In genomic region chr21:33539612-33540011, GRCh38 we compare ENCODE assay signal across 23 cellular contexts. TPM values are rescaled to one million over a fixed set of nuclear protein-coding genes. Genes with fewer than 3 reads are reported as not detected.
DNase-seq lines count a peak whose midpoint lies in the region; TF ChIP-seq lines count a peak whose summit lies in the region.
"Had no signal": no experiment of that assay in that cellular context is flagged by ENCODE, and none has a peak within 500 bp of the region (broad histone marks: within the 10 kb centered on the region; RNA-seq: fewer than 3 reads in every experiment).

No MANE protein-coding gene starts in this region.

- no peak overlapping the region for H2AFZ ChIP-seq in Loucy (ENCODE audit: low read length)
- no peak overlapping the region for H2AFZ ChIP-seq in neural progenitor cell (replicated peaks)
- H2AFZ ChIP-seq in mammary epithelial cell (ENCODE audit: low read depth, low read length): no peak overlapping the region

- H3K27ac ChIP-seq in brain microvascular endothelial cell (peak overlapping the region; percentile 38), neural progenitor cell (no peak overlapping the region), mammary epithelial cell (ENCODE audit: insufficient read depth, low read depth, low read length) (no peak overlapping the region)

- dilution Hi-C loops in mammary epithelial cell (cut with HindIII; ENCODE audit: low sequenced_read_pairs): loop anchor here (5.0 kb wide), 1 partner anchor 42 kb away; no protein-coding TSS in a partner anchor

- H3K27ac Mint-ChIP-seq in neural progenitor cell: no peak overlapping the region

- peak; percentile 27 for DNase-seq in ELR (ENCODE audit: low read depth)
- DNase-seq in brain microvascular endothelial cell: peak; percentile 24
- DNase-seq in neural progenitor cell (ENCODE audit: low spot score): no peak
- no peak for DNase-seq in mammary epithelial cell
- no peak for DNase-seq in DMS53 (lab: John Stamatoyannopoulos, UW)
- no peak for DNase-seq in COR-L47 (lab: John Stamatoyannopoulos, UW)
- DNase-seq: activated B cell treated with CpG ODN at 0.5 μM for 24 hours; activated CD8-positive, alpha-beta memory T cell treated with anti-CD3 and anti-CD28 coated beads, Interleukin-2, amount 10 ng/mL, durations not matched to agents 7 days and 5 days; activated gamma-delta T cell treated with Interleukin-2 at 50 U/mL for 16 hours; dermis blood vessel endothelial cell; DMS79; glutamatergic neuron; Karpas-422; NCI-H1417 treated with DMSO at 0.1 percent for 48 hours; NK-92 treated with Interleukin-12 subunit alpha and Interleukin-12 subunit beta, amount 100 ng/mL, for 24 hours; psoas muscle; Right ventricle myocardium superior; stimulated activated CD4-positive, alpha-beta T cell treated with anti-CD3 and anti-CD28 coated beads, Interleukin-12 subunit alpha, Interleukin-12 subunit beta, amount 100 ng/mL, for 4 hours had no signal

- peaks cover 25% of the 10 kb centered on the region for H3K4me1 Mint-ChIP-seq in neural progenitor cell

- intact Hi-C loops in mammary epithelial cell (cut with micrococcal nuclease): no loop called here

- peaks cover 27% of the 10 kb centered on the region for H3K36me3 Mint-ChIP-seq in neural progenitor cell

- H4K20me1 ChIP-seq in Loucy (ENCODE audit: insufficient read depth, low read length, poor library complexity, severe bottlenecking) (peaks cover 21% of the 10 kb centered on the region), neural progenitor cell (ENCODE audit: low read depth) (peaks cover 14% of the 10 kb centered on the region), mammary epithelial cell (ENCODE audit: insufficient read depth, low read length) (peaks cover 4% of the 10 kb centered on the region)

- BruUV-seq in mammary epithelial cell (replicated peaks; lab: Mats Ljungman, UMichigan): no TSS peak

- peaks cover 7% of the 10 kb centered on the region for H3K27me3 Mint-ChIP-seq in neural progenitor cell (ENCODE audit: insufficient read depth, low read depth)
- H3K27me3 Mint-ChIP-seq: activated B cell treated with CpG ODN at 0.5 μM for 24 hours; activated CD8-positive, alpha-beta memory T cell treated with anti-CD3 and anti-CD28 coated beads, Interleukin-2, amount 10 ng/mL, durations not matched to agents 7 days and 5 days; type B pancreatic cell had no signal

- H3K9me3 ChIP-seq in Loucy (ENCODE audit: insufficient read depth, low read depth, low read length): no peaks in the 10 kb centered on the region
- H3K9me3 ChIP-seq in neural progenitor cell (ENCODE audit: low read depth): no peaks in the 10 kb centered on the region
- no peaks in the 10 kb centered on the region for H3K9me3 ChIP-seq in mammary epithelial cell (replicated peaks; ENCODE audit: insufficient read depth, low read length)
- H3K9me3 ChIP-seq: psoas muscle had no signal

- H3K9me2 ChIP-seq in Loucy (replicated peaks; ENCODE audit: low read depth, low read length): no peaks in the 10 kb centered on the region

- TF ChIP-seq CTCF in Loucy (conservative IDR thresholded peaks at IDR 0.05; ENCODE audit: low read length) (no peak), brain microvascular endothelial cell (IDR thresholded peaks at IDR 0.05; ENCODE audit: low read depth, low read length, missing control alignments) (no peak), neural progenitor cell (IDR thresholded peaks at IDR 0.05) (no peak), mammary epithelial cell (conservative IDR thresholded peaks at IDR 0.05 in 1 of 2, IDR thresholded peaks at IDR 0.05 in 1 of 2; ENCODE audit: extremely low read depth in 1 of 2, insufficient read depth in 1 of 2, low read depth in 1 of 2, low read length in 2 of 2) (no peak)

- in situ Hi-C loops in brain microvascular endothelial cell (cut with HindIII; ENCODE audit: low pct_ligation_motif_present, low sequenced_read_pairs): no loop called here
- in situ Hi-C loops in mammary epithelial cell (cut with MboI; ENCODE audit: low sequenced_read_pairs in 2 of 2): no loop called here

- H3K4me3 Mint-ChIP-seq in neural progenitor cell: no peak overlapping the region
- H3K4me3 Mint-ChIP-seq: CD14-positive monocyte had no signal

- H3K27me3 ChIP-seq in Loucy (ENCODE audit: insufficient read depth, low read length, poor library complexity, severe bottlenecking) (no peaks in the 10 kb centered on the region), brain microvascular endothelial cell (replicated peaks) (no peaks in the 10 kb centered on the region), neural progenitor cell (no peaks in the 10 kb centered on the region), mammary epithelial cell (ENCODE audit: insufficient read depth, low read length) (no peaks in the 10 kb centered on the region)

- H3K4me2 ChIP-seq in Loucy (ENCODE audit: low read depth, low read length, poor library complexity, severe bottlenecking): peak overlapping the region; percentile 86
- H3K4me2 ChIP-seq in neural progenitor cell: peak overlapping the region; percentile 81
- no peak overlapping the region for H3K4me2 ChIP-seq in mammary epithelial cell (ENCODE audit: insufficient read depth, low read depth, low read length)

- H3K4me1 ChIP-seq in Loucy (ENCODE audit: insufficient read depth, low read length, poor library complexity, severe bottlenecking) (peaks cover 20% of the 10 kb centered on the region), neural progenitor cell (peaks cover 15% of the 10 kb centered on the region), mammary epithelial cell (ENCODE audit: insufficient read depth, low read length) (peaks cover 10% of the 10 kb centered on the region)

- CTCF ChIA-PET in mammary epithelial cell (lab: Charles Lee; ENCODE audit: low non-redundant PET): no interaction called here

- WGBS in mammary epithelial cell (ENCODE audit: low coverage, missing lambda C conversion rate): 83% methylated on average over 4 of the region's 4 CpGs

- H3K36me3 ChIP-seq in Loucy (ENCODE audit: insufficient read depth, low read length): peaks cover 16% of the 10 kb centered on the region
- H3K36me3 ChIP-seq in brain microvascular endothelial cell (replicated peaks): peaks cover 39% of the 10 kb centered on the region
- peaks cover 4% of the 10 kb centered on the region for H3K36me3 ChIP-seq in neural progenitor cell
- peaks cover 39% of the 10 kb centered on the region for H3K36me3 ChIP-seq in mammary epithelial cell (ENCODE audit: insufficient read depth, low read length)

- H3F3A ChIP-seq in Loucy (ENCODE audit: low read depth): peaks cover 9% of the 10 kb centered on the region
- H3F3A ChIP-seq in neural progenitor cell (ENCODE audit: low read depth): peaks cover 28% of the 10 kb centered on the region

- H3K79me2 ChIP-seq in Loucy (ENCODE audit: insufficient read depth, low read length) (peaks cover 60% of the 10 kb centered on the region), neural progenitor cell (ENCODE audit: low read depth) (peaks cover 80% of the 10 kb centered on the region), mammary epithelial cell (ENCODE audit: insufficient read depth, low read length) (peaks cover 89% of the 10 kb centered on the region)

- H3K9ac ChIP-seq in Loucy (ENCODE audit: low read depth, low read length, poor library complexity, severe bottlenecking) (peak overlapping the region; percentile 100), neural progenitor cell (no peak overlapping the region), mammary epithelial cell (ENCODE audit: insufficient read depth, low read length) (no peak overlapping the region)

- H3K4me3 ChIP-seq in Loucy (ENCODE audit: low read length, poor library complexity, severe bottlenecking) (no peak overlapping the region), brain microvascular endothelial cell (ENCODE audit: low read depth, low read length) (no peak overlapping the region), neural progenitor cell (no peak overlapping the region), mammary epithelial cell (replicated peaks in 1 of 3; ENCODE audit: insufficient read depth in 1 of 3, low read depth in 2 of 3, low read length in 3 of 3) (no peak overlapping the region)
- H3K4me3 ChIP-seq: lung, psoas muscle had no signal

- no peaks in the 10 kb centered on the region for H3K9me3 Mint-ChIP-seq in neural progenitor cell
- H3K9me3 Mint-ChIP-seq: activated B cell treated with CpG ODN at 0.5 μM for 24 hours; stimulated activated effector memory CD8-positive, alpha-beta T cell treated with anti-CD3 and anti-CD28 coated beads, Interleukin-12 subunit alpha, Interleukin-12 subunit beta, amount 100 ng/mL, for 72 hours; type B pancreatic cell had no signal

RNA-seq across cellular contexts. Expression of gene GART, which starts 2.3 kb away (rescaled TPM):
- total RNA-seq in neural progenitor cell (ENCODE audit: low replicate concordance) (108 and 129 TPM in 2 replicates), mammary epithelial cell (100 to 1,000 TPM; 106 to 170 TPM)
- 19.4 TPM for polyA plus RNA-seq in mammary epithelial cell
- 80.3 TPM for polyA minus RNA-seq in mammary epithelial cell

RNA-seq across cellular contexts. Expression of gene SON, which starts 3.2 kb away (rescaled TPM):
- 200 and 227 TPM in 2 replicates for total RNA-seq in neural progenitor cell (ENCODE audit: low replicate concordance)
- total RNA-seq in mammary epithelial cell: 100 to 1,000 TPM; 132 to 233 TPM
- 54.0 TPM for polyA plus RNA-seq in mammary epithelial cell
- 248 TPM for polyA minus RNA-seq in mammary epithelial cell

RNA-seq across cellular contexts. Expression of gene DNAJC28, which starts 48.1 kb away (rescaled TPM):
- total RNA-seq in neural progenitor cell (ENCODE audit: low replicate concordance) (3.8 and 4.7 TPM in 2 replicates), mammary epithelial cell (1 to 10 TPM; 1.2 to 2.0 TPM)
- 0.75 TPM for polyA plus RNA-seq in mammary epithelial cell
- polyA minus RNA-seq in mammary epithelial cell: not detected

RNA-seq across cellular contexts. Expression of gene DONSON, which starts 48.9 kb away (rescaled TPM):
- total RNA-seq in neural progenitor cell (ENCODE audit: low replicate concordance) (41.0 and 67.8 TPM in 2 replicates), mammary epithelial cell (10 to 100 TPM in 1 of 2 donors, 1 to 10 TPM in 1; 8.0 to 22.9 TPM)
- polyA plus RNA-seq in mammary epithelial cell: 25.7 TPM
- 37.2 TPM for polyA minus RNA-seq in mammary epithelial cell

RNA-seq across cellular contexts. Expression of gene TMEM50B, which starts 59.8 kb away (rescaled TPM):
- 21.5 and 31.5 TPM in 2 replicates for total RNA-seq in neural progenitor cell (ENCODE audit: low replicate concordance)
- 10 to 100 TPM; 21.5 to 21.7 TPM for total RNA-seq in mammary epithelial cell
- 14.6 TPM for polyA plus RNA-seq in mammary epithelial cell
- 5.4 TPM for polyA minus RNA-seq in mammary epithelial cell

Comparison
In these comparisons a context has a peak if more than half of its experiments do, and no peak if none do; other contexts are left out.
1. DNase-seq: peak in ELR (single experiment) and brain microvascular endothelial cell (single experiment); none in neural progenitor cell (single experiment), mammary epithelial cell (single experiment), DMS53 (single experiment) and COR-L47 (single experiment).